ENCODE assay signal across 21 cellular contexts in genomic region chr5:111649516-111649915, GRCh38.
"Had no signal": no experiment of that assay in that cellular context is flagged by ENCODE, and none has a peak within 500 bp of the region (broad histone marks: within the 10 kb centered on the region; RNA-seq: fewer than 3 reads in every experiment).

No MANE protein-coding gene starts in this region.

- H3K4me1 ChIP-seq: lower lobe of right lung, neural progenitor cell, parathyroid adenoma, right atrium auricular region, thyroid gland, vagina had no signal

- H3K36me3 ChIP-seq: gastrocnemius medialis, lower lobe of right lung, neural progenitor cell, right atrium auricular region, thyroid gland, vagina had no signal

- H3K4me3 ChIP-seq: dorsolateral prefrontal cortex, gastrocnemius medialis, lower lobe of right lung, neural progenitor cell, right atrium auricular region, thyroid gland, vagina had no signal

- H3K27ac ChIP-seq: dorsolateral prefrontal cortex, gastrocnemius medialis, lower lobe of right lung, neural progenitor cell, parathyroid adenoma, right atrium auricular region, thyroid gland, vagina had no signal

- H3K9me3 Mint-ChIP-seq: natural killer cell treated with Interleukin-12 subunit alpha and Interleukin-12 subunit beta and Interleukin-15 and Interleukin-18, amount 100 ng/mL, for 72 hours; neural progenitor cell; stimulated activated naive CD8-positive, alpha-beta T cell treated with anti-CD3 and anti-CD28 coated beads, Interleukin-15, Interleukin-2, amounts not matched to agents 100 ng/mL and 50 ng/mL, for 24 hours had no signal

- H3K4me3 Mint-ChIP-seq: naive B cell; natural killer cell treated with Interleukin-12 subunit alpha and Interleukin-12 subunit beta and Interleukin-15 and Interleukin-18, amount 100 ng/mL, for 72 hours; neural progenitor cell; stimulated activated memory B cell treated with anti-CD40 and anti-IgM and Interleukin-4, amounts not matched to agents 10 μg/mL and 1 μg/mL and 100 μg/mL, for 72 hours; stimulated activated naive CD8-positive, alpha-beta T cell treated with anti-CD3 and anti-CD28 coated beads, Interleukin-15, Interleukin-2, amounts not matched to agents 100 ng/mL and 50 ng/mL, for 24 hours had no signal

- H3K9me3 ChIP-seq: gastrocnemius medialis, lower lobe of right lung, right atrium auricular region, thyroid gland, vagina had no signal

- ATAC-seq: gastrocnemius medialis; left ventricle myocardium superior; lower lobe of right lung; natural killer cell treated with Interleukin-12 subunit alpha and Interleukin-12 subunit beta and Interleukin-15 and Interleukin-18, amount 100 ng/mL, for 72 hours; sciatic nerve; stimulated activated memory B cell treated with anti-CD40 and anti-IgM and Interleukin-4, amounts not matched to agents 10 μg/mL and 1 μg/mL and 100 μg/mL, for 72 hours had no signal

- DNase-seq: dorsolateral prefrontal cortex; effector CD4-positive, alpha-beta T cell; foreskin fibroblast; gastrocnemius medialis; head of caudate nucleus; left ventricle myocardium superior; lower lobe of right lung; naive B cell; stimulated activated CD4-positive, alpha-beta T cell treated with anti-CD3 and anti-CD28 coated beads, Interleukin-2, amount 100 ng/mL, for 24 hours; stimulated activated CD4-positive, alpha-beta T cell treated with anti-CD3 and anti-CD28 coated beads, Interleukin-4, amount 100 ng/mL, for 24 hours; thyroid gland; trophoblast cell had no signal

- H3K27ac Mint-ChIP-seq: naive B cell; natural killer cell treated with Interleukin-12 subunit alpha and Interleukin-12 subunit beta and Interleukin-15 and Interleukin-18, amount 100 ng/mL, for 72 hours; neural progenitor cell; progenitor cell of endocrine pancreas; stimulated activated memory B cell treated with anti-CD40 and anti-IgM and Interleukin-4, amounts not matched to agents 10 μg/mL and 1 μg/mL and 100 μg/mL, for 72 hours; stimulated activated naive CD8-positive, alpha-beta T cell treated with anti-CD3 and anti-CD28 coated beads, Interleukin-15, Interleukin-2, amounts not matched to agents 100 ng/mL and 50 ng/mL, for 24 hours had no signal

- H3K27me3 Mint-ChIP-seq: naive B cell; stimulated activated naive CD8-positive, alpha-beta T cell treated with anti-CD3 and anti-CD28 coated beads, Interleukin-15, Interleukin-2, amounts not matched to agents 100 ng/mL and 50 ng/mL, for 24 hours had no signal

- H3K4me1 Mint-ChIP-seq: naive B cell; neural progenitor cell; stimulated activated memory B cell treated with anti-CD40 and anti-IgM and Interleukin-4, amounts not matched to agents 10 μg/mL and 1 μg/mL and 100 μg/mL, for 72 hours had no signal

- H3K9ac ChIP-seq: neural progenitor cell, parathyroid adenoma had no signal

- H3K27me3 ChIP-seq: gastrocnemius medialis, neural progenitor cell, right atrium auricular region, thyroid gland, vagina had no signal
